Comparison of ENCODE assay signal across 1 cellular context in the genomic region with DNA sequence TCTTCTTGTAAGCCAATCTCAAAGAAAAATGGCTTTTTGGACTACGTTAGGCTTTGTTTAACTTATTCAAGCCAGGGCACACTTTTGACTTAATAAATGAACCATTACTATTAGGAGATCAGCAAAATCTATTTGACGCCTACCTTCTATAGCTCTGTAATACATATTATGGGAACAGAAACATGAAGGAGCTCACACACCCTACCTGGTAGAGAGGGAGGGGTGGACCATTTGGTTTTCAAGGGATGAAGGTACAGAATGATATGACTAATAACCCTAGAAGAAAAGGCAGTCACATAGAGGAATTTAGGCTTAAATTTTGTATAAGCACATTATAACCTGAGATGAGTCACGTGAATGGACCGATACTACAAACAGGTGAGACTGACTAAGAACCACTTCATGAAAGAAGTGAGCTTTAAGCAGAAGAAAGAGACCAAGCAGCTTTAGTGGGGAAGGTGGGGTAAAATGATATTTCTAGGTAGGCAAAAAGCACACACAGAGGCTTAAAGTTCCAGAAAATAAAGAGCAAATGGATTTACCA.
TF ChIP-seq lines count a peak whose summit lies in the region.

No MANE protein-coding gene starts in this region.

TF ChIP-seq in GM23338, 12 proteins besides CTCF, POLR2A, EP300 and RAD21 (continued from another document):
- TF ChIP-seq, protein P1, sequence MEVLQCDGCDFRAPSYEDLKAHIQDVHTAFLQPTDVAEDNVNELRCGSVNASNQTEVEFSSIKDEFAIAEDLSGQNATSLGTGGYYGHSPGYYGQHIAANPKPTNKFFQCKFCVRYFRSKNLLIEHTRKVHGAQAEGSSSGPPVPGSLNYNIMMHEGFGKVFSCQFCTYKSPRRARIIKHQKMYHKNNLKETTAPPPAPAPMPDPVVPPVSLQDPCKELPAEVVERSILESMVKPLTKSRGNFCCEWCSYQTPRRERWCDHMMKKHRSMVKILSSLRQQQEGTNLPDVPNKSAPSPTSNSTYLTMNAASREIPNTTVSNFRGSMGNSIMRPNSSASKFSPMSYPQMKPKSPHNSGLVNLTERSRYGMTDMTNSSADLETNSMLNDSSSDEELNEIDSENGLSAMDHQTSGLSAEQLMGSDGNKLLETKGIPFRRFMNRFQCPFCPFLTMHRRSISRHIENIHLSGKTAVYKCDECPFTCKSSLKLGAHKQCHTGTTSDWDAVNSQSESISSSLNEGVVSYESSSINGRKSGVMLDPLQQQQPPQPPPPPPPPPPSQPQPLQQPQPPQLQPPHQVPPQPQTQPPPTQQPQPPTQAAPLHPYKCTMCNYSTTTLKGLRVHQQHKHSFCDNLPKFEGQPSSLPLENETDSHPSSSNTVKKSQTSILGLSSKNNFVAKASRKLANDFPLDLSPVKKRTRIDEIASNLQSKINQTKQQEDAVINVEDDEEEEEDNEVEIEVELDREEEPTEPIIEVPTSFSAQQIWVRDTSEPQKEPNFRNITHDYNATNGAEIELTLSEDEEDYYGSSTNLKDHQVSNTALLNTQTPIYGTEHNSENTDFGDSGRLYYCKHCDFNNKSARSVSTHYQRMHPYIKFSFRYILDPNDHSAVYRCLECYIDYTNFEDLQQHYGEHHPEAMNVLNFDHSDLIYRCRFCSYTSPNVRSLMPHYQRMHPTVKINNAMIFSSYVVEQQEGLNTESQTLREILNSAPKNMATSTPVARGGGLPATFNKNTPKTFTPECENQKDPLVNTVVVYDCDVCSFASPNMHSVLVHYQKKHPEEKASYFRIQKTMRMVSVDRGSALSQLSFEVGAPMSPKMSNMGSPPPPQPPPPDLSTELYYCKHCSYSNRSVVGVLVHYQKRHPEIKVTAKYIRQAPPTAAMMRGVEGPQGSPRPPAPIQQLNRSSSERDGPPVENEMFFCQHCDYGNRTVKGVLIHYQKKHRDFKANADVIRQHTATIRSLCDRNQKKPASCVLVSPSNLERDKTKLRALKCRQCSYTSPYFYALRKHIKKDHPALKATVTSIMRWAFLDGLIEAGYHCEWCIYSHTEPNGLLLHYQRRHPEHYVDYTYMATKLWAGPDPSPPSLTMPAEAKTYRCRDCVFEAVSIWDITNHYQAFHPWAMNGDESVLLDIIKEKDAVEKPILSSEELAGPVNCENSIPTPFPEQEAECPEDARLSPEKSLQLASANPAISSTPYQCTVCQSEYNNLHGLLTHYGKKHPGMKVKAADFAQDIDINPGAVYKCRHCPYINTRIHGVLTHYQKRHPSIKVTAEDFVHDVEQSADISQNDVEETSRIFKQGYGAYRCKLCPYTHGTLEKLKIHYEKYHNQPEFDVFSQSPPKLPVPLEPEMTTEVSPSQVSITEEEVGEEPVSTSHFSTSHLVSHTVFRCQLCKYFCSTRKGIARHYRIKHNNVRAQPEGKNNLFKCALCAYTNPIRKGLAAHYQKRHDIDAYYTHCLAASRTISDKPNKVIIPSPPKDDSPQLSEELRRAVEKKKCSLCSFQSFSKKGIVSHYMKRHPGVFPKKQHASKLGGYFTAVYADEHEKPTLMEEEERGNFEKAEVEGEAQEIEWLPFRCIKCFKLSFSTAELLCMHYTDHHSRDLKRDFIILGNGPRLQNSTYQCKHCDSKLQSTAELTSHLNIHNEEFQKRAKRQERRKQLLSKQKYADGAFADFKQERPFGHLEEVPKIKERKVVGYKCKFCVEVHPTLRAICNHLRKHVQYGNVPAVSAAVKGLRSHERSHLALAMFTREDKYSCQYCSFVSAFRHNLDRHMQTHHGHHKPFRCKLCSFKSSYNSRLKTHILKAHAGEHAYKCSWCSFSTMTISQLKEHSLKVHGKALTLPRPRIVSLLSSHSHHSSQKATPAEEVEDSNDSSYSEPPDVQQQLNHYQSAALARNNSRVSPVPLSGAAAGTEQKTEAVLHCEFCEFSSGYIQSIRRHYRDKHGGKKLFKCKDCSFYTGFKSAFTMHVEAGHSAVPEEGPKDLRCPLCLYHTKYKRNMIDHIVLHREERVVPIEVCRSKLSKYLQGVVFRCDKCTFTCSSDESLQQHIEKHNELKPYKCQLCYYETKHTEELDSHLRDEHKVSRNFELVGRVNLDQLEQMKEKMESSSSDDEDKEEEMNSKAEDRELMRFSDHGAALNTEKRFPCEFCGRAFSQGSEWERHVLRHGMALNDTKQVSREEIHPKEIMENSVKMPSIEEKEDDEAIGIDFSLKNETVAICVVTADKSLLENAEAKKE (CRISPR knock-in tag; IDR thresholded peaks at IDR 0.05) = no peak
- TF ChIP-seq POLR2AphosphoS5 (IDR thresholded peaks at IDR 0.05; ENCODE audit: low read depth) (no peak), CREB1 (CRISPR knock-in tag; IDR thresholded peaks at IDR 0.05; ENCODE audit: low read depth) (no peak), EZH2phosphoT487 (IDR thresholded peaks at IDR 0.05; ENCODE audit: unreplicated experiment) (no peak), NANOG (IDR thresholded peaks at IDR 0.05; ENCODE audit: borderline replicate concordance) (no peak), STAT1 (IDR thresholded peaks at IDR 0.05; ENCODE audit: unreplicated experiment) (no peak), ZNF331 (CRISPR knock-in tag; IDR thresholded peaks at IDR 0.05; ENCODE audit: low read depth) (no peak), JUNB (IDR thresholded peaks at IDR 0.05; ENCODE audit: unreplicated experiment) (no peak)
- TF ChIP-seq, protein P2, sequence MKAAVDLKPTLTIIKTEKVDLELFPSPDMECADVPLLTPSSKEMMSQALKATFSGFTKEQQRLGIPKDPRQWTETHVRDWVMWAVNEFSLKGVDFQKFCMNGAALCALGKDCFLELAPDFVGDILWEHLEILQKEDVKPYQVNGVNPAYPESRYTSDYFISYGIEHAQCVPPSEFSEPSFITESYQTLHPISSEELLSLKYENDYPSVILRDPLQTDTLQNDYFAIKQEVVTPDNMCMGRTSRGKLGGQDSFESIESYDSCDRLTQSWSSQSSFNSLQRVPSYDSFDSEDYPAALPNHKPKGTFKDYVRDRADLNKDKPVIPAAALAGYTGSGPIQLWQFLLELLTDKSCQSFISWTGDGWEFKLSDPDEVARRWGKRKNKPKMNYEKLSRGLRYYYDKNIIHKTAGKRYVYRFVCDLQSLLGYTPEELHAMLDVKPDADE (IDR thresholded peaks at IDR 0.05) = no peak
- TF ChIP-seq, protein P3, sequence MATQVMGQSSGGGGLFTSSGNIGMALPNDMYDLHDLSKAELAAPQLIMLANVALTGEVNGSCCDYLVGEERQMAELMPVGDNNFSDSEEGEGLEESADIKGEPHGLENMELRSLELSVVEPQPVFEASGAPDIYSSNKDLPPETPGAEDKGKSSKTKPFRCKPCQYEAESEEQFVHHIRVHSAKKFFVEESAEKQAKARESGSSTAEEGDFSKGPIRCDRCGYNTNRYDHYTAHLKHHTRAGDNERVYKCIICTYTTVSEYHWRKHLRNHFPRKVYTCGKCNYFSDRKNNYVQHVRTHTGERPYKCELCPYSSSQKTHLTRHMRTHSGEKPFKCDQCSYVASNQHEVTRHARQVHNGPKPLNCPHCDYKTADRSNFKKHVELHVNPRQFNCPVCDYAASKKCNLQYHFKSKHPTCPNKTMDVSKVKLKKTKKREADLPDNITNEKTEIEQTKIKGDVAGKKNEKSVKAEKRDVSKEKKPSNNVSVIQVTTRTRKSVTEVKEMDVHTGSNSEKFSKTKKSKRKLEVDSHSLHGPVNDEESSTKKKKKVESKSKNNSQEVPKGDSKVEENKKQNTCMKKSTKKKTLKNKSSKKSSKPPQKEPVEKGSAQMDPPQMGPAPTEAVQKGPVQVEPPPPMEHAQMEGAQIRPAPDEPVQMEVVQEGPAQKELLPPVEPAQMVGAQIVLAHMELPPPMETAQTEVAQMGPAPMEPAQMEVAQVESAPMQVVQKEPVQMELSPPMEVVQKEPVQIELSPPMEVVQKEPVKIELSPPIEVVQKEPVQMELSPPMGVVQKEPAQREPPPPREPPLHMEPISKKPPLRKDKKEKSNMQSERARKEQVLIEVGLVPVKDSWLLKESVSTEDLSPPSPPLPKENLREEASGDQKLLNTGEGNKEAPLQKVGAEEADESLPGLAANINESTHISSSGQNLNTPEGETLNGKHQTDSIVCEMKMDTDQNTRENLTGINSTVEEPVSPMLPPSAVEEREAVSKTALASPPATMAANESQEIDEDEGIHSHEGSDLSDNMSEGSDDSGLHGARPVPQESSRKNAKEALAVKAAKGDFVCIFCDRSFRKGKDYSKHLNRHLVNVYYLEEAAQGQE (IDR thresholded peaks at IDR 0.05; ENCODE audit: unreplicated experiment) = no peak
